ENCODE assay signal across 11 cellular contexts in genomic region chr17:31061678-31062077, GRCh38. TPM values are rescaled to one million over a fixed set of nuclear protein-coding genes. Genes with fewer than 3 reads are reported as not detected.
DNase-seq lines count a peak whose midpoint lies in the region; TF ChIP-seq lines count a peak whose summit lies in the region.
"Had no signal": no experiment of that assay in that cellular context is flagged by ENCODE, and none has a peak within 500 bp of the region (broad histone marks: within the 10 kb centered on the region; RNA-seq: fewer than 3 reads in every experiment).

No MANE protein-coding gene starts in this region.

- no peaks in the 10 kb centered on the region for H3K4me1 Mint-ChIP-seq in glutamatergic neuron (ENCODE audit: low read depth, unreplicated experiment)

- no peak overlapping the region for H3K4me3 Mint-ChIP-seq in glutamatergic neuron (ENCODE audit: unreplicated experiment)

- TF ChIP-seq CTCF in GM12875 (IDR thresholded peaks at IDR 0.05; ENCODE audit: borderline replicate concordance, insufficient read depth, low read depth, low read length): 0 out of 2 replicates have a peak, but pooled peaks have one; percentile 21
- no peak for TF ChIP-seq CTCF in glutamatergic neuron (IDR thresholded peaks at IDR 0.05; ENCODE audit: partially characterized antibody, unreplicated experiment)
- no peak for TF ChIP-seq CTCF in GM13976 (IDR thresholded peaks at IDR 0.05; ENCODE audit: borderline replicate concordance, control extremely low read depth, extremely low read depth, insufficient read depth, missing control alignments)

- DNase-seq in DMS 273 treated with DMSO at 0.1 percent for 48 hours (lab: John Stamatoyannopoulos, UW) (peak; percentile 3), OCI-M1 (lab: John Stamatoyannopoulos, UW) (peak; percentile 16), glutamatergic neuron (peak; percentile 23), head of caudate nucleus (no peak), GM13976 (ENCODE audit: low spot score) (no peak), EL (no peak)
- DNase-seq: gastrocnemius medialis; NCI-H146; ovary; stimulated activated CD4-positive, alpha-beta T cell treated with anti-CD3 and anti-CD28 coated beads, Interleukin-4, amount 100 ng/mL, for 4 hours had no signal

- no peak overlapping the region for H3K27ac Mint-ChIP-seq in glutamatergic neuron (ENCODE audit: unreplicated experiment)

- H3K4me3 ChIP-seq in GM12875 (ENCODE audit: low read depth, low read length): no peak overlapping the region
- H3K4me3 ChIP-seq: gastrocnemius medialis, ovary had no signal

- in situ Hi-C loops in GM13976 (cut with MboI; ENCODE audit: low sequenced_read_pairs, unreplicated experiment): no loop called here

- intact Hi-C loops in head of caudate nucleus (cut with DNase I): no loop called here

- H3K27me3 Mint-ChIP-seq in glutamatergic neuron (ENCODE audit: unreplicated experiment): no peaks in the 10 kb centered on the region

- no peaks in the 10 kb centered on the region for H3K9me3 Mint-ChIP-seq in glutamatergic neuron (ENCODE audit: unreplicated experiment)

- H3K36me3 Mint-ChIP-seq in glutamatergic neuron (ENCODE audit: unreplicated experiment): no peaks in the 10 kb centered on the region

RNA-seq across cellular contexts. Expression of gene NF1, which starts 33.1 kb away (rescaled TPM):
- 87.6 TPM for total RNA-seq in glutamatergic neuron (ENCODE audit: unreplicated experiment)

Comparison
In these comparisons a context has a peak if more than half of its experiments do, and no peak if none do; other contexts are left out.
1. DNase-seq: peak in DMS 273 treated with DMSO at 0.1 percent for 48 hours (single experiment), OCI-M1 (single experiment) and glutamatergic neuron (single experiment); none in head of caudate nucleus (0 of 42), GM13976 (single experiment) and EL (single experiment).